In the genomic region with DNA sequence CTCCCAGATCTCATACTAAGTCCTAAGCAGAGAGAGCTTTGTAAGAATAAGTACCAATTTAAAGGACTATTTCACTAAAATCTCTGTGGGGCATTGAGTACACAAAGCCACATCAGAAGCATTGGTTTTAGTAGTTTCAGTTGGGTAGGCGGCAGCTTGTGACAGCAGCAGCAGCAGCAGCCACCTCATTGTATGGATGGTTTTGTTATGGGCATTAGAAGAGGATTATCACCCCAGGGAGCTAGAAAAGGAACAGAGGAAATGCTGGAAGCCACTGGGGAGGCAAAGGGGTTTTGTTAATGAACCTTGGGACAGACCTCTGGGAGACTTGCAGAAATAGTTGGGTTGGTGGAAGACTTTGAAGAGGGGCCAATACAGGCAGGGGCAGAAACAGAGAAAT, we compare ENCODE assay signal across 24 cellular contexts.
DNase-seq lines count a peak whose midpoint lies in the region; ATAC-seq, FAIRE-seq and TF ChIP-seq lines count a peak whose summit lies in the region.
"Had no signal": no experiment of that assay in that cellular context is flagged by ENCODE, and none has a peak within 500 bp of the region (broad histone marks: within the 10 kb centered on the region; RNA-seq: fewer than 3 reads in every experiment).

No MANE protein-coding gene starts in this region.

- no TSS peak for BruUV-seq in GM12878 (replicated peaks; lab: Mats Ljungman, UMichigan)

- SMC1A ChIA-PET in GM12878 (lab: Charles Lee; ENCODE audit: uncharacterized antibody, unreplicated experiment) = interaction anchor here (0.6 kb wide), 1 partner anchor 291 kb away, joined by 3 read pairs; no protein-coding TSS in a partner anchor

- in situ Hi-C loops in GM12878 (cut with MboI) = no loop called here

- no peaks in the 10 kb centered on the region for H3K27me3 ChIP-seq in GM12878 (replicated peaks in 1 of 2; ENCODE audit: control insufficient read depth in 2 of 2, insufficient read depth in 2 of 2, low read length in 1 of 2)
- peaks cover 35% of the 10 kb centered on the region for H3K27me3 ChIP-seq in iPS-20b (ENCODE audit: insufficient read depth, low read length)
- H3K27me3 ChIP-seq: colonic mucosa, esophagus muscularis mucosa had no signal

- H3K27ac ChIP-seq in GM12878 (ENCODE audit: control insufficient read depth, insufficient read depth) (no peak overlapping the region), iPS-20b (ENCODE audit: low read length) (no peak overlapping the region)
- H3K27ac ChIP-seq: colonic mucosa, esophagus muscularis mucosa, prostate gland, WERI-Rb-1 had no signal

- no peak overlapping the region for H3K27ac Mint-ChIP-seq in T-helper 17 cell
- H3K27ac Mint-ChIP-seq: activated CD8-positive, alpha-beta memory T cell treated with anti-CD3 and anti-CD28 coated beads, Interleukin-2, amount 10 ng/mL, durations not matched to agents 7 days and 5 days; activated T-helper 1 cell treated with anti-CD3 and anti-CD28 coated beads, Interleukin-12 subunit alpha, Interleukin-12 subunit beta, Interleukin-2, Interleukin-4 antibody, amounts not matched to agents 30 ng/mL and 10 ng/mL and 1 ng/mL, durations not matched to agents 14 hours and 24 hours and 36 hours; CD4-positive, alpha-beta T cell had no signal

- TF ChIP-seq EP300 in GM12878 (IDR thresholded peaks at IDR 0.05; ENCODE audit: borderline replicate concordance in 1 of 2, control insufficient read depth in 1 of 2, low read depth in 2 of 2, low read length in 2 of 2) = no peak

- no peak for TF ChIP-seq RAD21 in GM12878 (IDR thresholded peaks at IDR 0.05; ENCODE audit: insufficient read depth, low read depth, low read length)

- H3K4me3 ChIP-seq in GM12878 (no peak overlapping the region), iPS-20b (ENCODE audit: low read length) (peak overlapping the region; percentile 34; the same call in 1 of the 2 replicates)
- H3K4me3 ChIP-seq: colonic mucosa, esophagus muscularis mucosa, prostate gland had no signal

- H3K4me2 ChIP-seq in GM12878 (ENCODE audit: control insufficient read depth, insufficient read depth) = no peak overlapping the region

- H3K4me1 ChIP-seq in GM12878 (ENCODE audit: control insufficient read depth, insufficient read depth, low read length) (no peaks in the 10 kb centered on the region), iPS-20b (ENCODE audit: insufficient read depth, low read length) (peaks cover 6% of the 10 kb centered on the region; the same call in 1 of the 2 replicates)
- H3K4me1 ChIP-seq: colonic mucosa, esophagus muscularis mucosa, prostate gland had no signal

- WGBS in GM12878 (ENCODE audit: insufficient coverage, insufficient replicate concordance, low lambda C conversion rate, missing lambda C conversion rate) = 0% methylated on average over 1 of the region's 1 CpG

- H3K9ac ChIP-seq in GM12878 (ENCODE audit: control insufficient read depth, insufficient read depth, low read length) (no peak overlapping the region), iPS-20b (ENCODE audit: low read depth, low read length) (no peak overlapping the region)

- no peaks in the 10 kb centered on the region for H3K79me2 ChIP-seq in GM12878 (ENCODE audit: control insufficient read depth, insufficient read depth, low read length)

- no peak overlapping the region for H2AFZ ChIP-seq in GM12878 (ENCODE audit: control insufficient read depth, low read depth, low read length)

- intact Hi-C loops in GM12878 (cut with micrococcal nuclease; ENCODE audit: unreplicated experiment) = no loop called here

- no peaks in the 10 kb centered on the region for H3K9me3 ChIP-seq in GM12878 (replicated peaks; ENCODE audit: control insufficient read depth, insufficient read depth, low read length)
- no peaks in the 10 kb centered on the region for H3K9me3 ChIP-seq in iPS-20b (ENCODE audit: insufficient read depth, low read depth, low read length)
- no peaks in the 10 kb centered on the region for H3K9me3 ChIP-seq in T-helper 17 cell (ENCODE audit: control insufficient read depth, low read length, poor library complexity, severe bottlenecking)
- H3K9me3 ChIP-seq: colonic mucosa, esophagus muscularis mucosa, prostate gland had no signal

- no peak for ATAC-seq in GM12878
- ATAC-seq in T-helper 17 cell = no peak
- ATAC-seq in HG02798 (IDR thresholded peaks at IDR 0.05; ENCODE audit: poor library complexity, unreplicated experiment) = no peak
- ATAC-seq: activated CD8-positive, alpha-beta memory T cell treated with anti-CD3 and anti-CD28 coated beads, Interleukin-2, amount 10 ng/mL, durations not matched to agents 7 days and 5 days had no signal

- no peak for DNase-seq in GM19239 (ENCODE audit: insufficient read length, low spot score)
- DNase-seq in NCI-H1930 (lab: John Stamatoyannopoulos, UW) = peak; percentile 1 to 7
- DNase-seq in GM12878 (ENCODE audit: low read depth, low spot score) = no peak
- no peak for DNase-seq in HK-2 (ENCODE audit: unreplicated experiment)
- no peak for DNase-seq in NCI-H2107 treated with DMSO at 0.1 percent for 48 hours (lab: John Stamatoyannopoulos, UW; ENCODE audit: unreplicated experiment)
- DNase-seq in T-helper 17 cell = no peak
- DNase-seq: activated CD4-positive, alpha-beta T cell treated with anti-CD3 and anti-CD28 coated beads, Interleukin-2, amount 50 U/mL, for 1 hour; activated CD8-positive, alpha-beta memory T cell treated with anti-CD3 and anti-CD28 coated beads, Interleukin-2, amount 10 ng/mL, durations not matched to agents 7 days and 5 days; activated naive CD4-positive, alpha-beta T cell treated with anti-CD3 and anti-CD28 coated beads, Interleukin-2, amount 50 U/mL, for 16 hours; CD4-positive, alpha-beta T cell; colonic mucosa; foreskin melanocyte; NCI-H1048; NCI-H2107; NCI-H526; stimulated activated CD8-positive, alpha-beta memory T cell treated with anti-CD3 and anti-CD28 coated beads, Interleukin-4, amount 100 ng/mL, for 48 hours; T-helper 9 cell; trophoblast cell; WERI-Rb-1 had no signal

- FAIRE-seq in GM19239 (lab: Jason Lieb, UNC) (peak; percentile 63), GM12878 (lab: Jason Lieb, UNC) (no peak)

- H3K36me3 Mint-ChIP-seq in T-helper 17 cell (ENCODE audit: low read depth) = peaks cover 3% of the 10 kb centered on the region
- H3K36me3 Mint-ChIP-seq: activated CD8-positive, alpha-beta memory T cell treated with anti-CD3 and anti-CD28 coated beads, Interleukin-2, amount 10 ng/mL, durations not matched to agents 7 days and 5 days had no signal

- no peak for TF ChIP-seq POLR2A in GM12878 (IDR thresholded peaks at IDR 0.05; ENCODE audit: low read depth, low read length)

- POLR2A ChIA-PET in GM12878 (lab: Charles Lee) = interaction anchor here (0.7 kb wide), 1 partner anchor 924 kb away, joined by 3 read pairs; no protein-coding TSS in a partner anchor

- peaks cover 25% of the 10 kb centered on the region for H3K27me3 Mint-ChIP-seq in T-helper 17 cell

- CTCF ChIA-PET in GM12878 (lab: Yijun Ruan, JAX) = no interaction called here

- RAD21 ChIA-PET in GM12878 (lab: Charles Lee; ENCODE audit: unreplicated experiment) = no interaction called here

- H4K20me1 ChIP-seq in GM12878 (ENCODE audit: control insufficient read depth, insufficient read depth) = no peaks in the 10 kb centered on the region

- H3K36me3 ChIP-seq in GM12878 (ENCODE audit: control insufficient read depth in 2 of 2, insufficient read depth in 2 of 2, low read length in 1 of 2) (no peaks in the 10 kb centered on the region), iPS-20b (ENCODE audit: insufficient read depth, low read depth, low read length) (no peaks in the 10 kb centered on the region)
- H3K36me3 ChIP-seq: colonic mucosa, esophagus muscularis mucosa, prostate gland, WERI-Rb-1 had no signal

- H3K4me1 Mint-ChIP-seq in T-helper 17 cell = no peaks in the 10 kb centered on the region
- H3K4me1 Mint-ChIP-seq: activated CD8-positive, alpha-beta memory T cell treated with anti-CD3 and anti-CD28 coated beads, Interleukin-2, amount 10 ng/mL, durations not matched to agents 7 days and 5 days had no signal

- TF ChIP-seq CTCF in GM12878 (IDR thresholded peaks at IDR 0.05 in 2 of 3, conservative IDR thresholded peaks at IDR 0.05 in 1 of 3; ENCODE audit: control insufficient read depth in 2 of 3, extremely low read depth in 1 of 3, insufficient read depth in 1 of 3, low read depth in 3 of 3, low read length in 3 of 3) = no peak

- no peak overlapping the region for H3K4me3 Mint-ChIP-seq in T-helper 17 cell
- H3K4me3 Mint-ChIP-seq: activated CD8-positive, alpha-beta memory T cell treated with anti-CD3 and anti-CD28 coated beads, Interleukin-2, amount 10 ng/mL, durations not matched to agents 7 days and 5 days; activated T-helper 1 cell treated with anti-CD3 and anti-CD28 coated beads, Interleukin-12 subunit alpha, Interleukin-12 subunit beta, Interleukin-2, Interleukin-4 antibody, amounts not matched to agents 30 ng/mL and 10 ng/mL and 1 ng/mL, durations not matched to agents 14 hours and 24 hours and 36 hours; CD4-positive, alpha-beta T cell had no signal

TF ChIP-seq in GM12878, 131 proteins besides CTCF, POLR2A, EP300 and RAD21:
- TF ChIP-seq TCF7 (IDR thresholded peaks at IDR 0.05; ENCODE audit: borderline replicate concordance) = 0 out of 2 replicates have a peak, but pooled peaks have one; percentile 39
- TF ChIP-seq USF1 (IDR thresholded peaks at IDR 0.05; ENCODE audit: borderline replicate concordance, extremely low read length, insufficient read depth, low read depth, low read length) = no peak
- peak; percentile 34; the same call in 1 of the 2 replicates for TF ChIP-seq RUNX3 (IDR thresholded peaks at IDR 0.05; ENCODE audit: low read length)
TF ChIP-seq in GM12878: peak in this region for 2.

Comparison
In these comparisons a context has a peak if more than half of its experiments do, and no peak if none do; other contexts are left out.
1. DNase-seq: peak in NCI-H1930 (2 of 2); none in GM19239 (single experiment), GM12878 (single experiment), HK-2 (single experiment), NCI-H2107 treated with DMSO at 0.1 percent for 48 hours (single experiment) and T-helper 17 cell (0 of 3).